In the genomic region with DNA sequence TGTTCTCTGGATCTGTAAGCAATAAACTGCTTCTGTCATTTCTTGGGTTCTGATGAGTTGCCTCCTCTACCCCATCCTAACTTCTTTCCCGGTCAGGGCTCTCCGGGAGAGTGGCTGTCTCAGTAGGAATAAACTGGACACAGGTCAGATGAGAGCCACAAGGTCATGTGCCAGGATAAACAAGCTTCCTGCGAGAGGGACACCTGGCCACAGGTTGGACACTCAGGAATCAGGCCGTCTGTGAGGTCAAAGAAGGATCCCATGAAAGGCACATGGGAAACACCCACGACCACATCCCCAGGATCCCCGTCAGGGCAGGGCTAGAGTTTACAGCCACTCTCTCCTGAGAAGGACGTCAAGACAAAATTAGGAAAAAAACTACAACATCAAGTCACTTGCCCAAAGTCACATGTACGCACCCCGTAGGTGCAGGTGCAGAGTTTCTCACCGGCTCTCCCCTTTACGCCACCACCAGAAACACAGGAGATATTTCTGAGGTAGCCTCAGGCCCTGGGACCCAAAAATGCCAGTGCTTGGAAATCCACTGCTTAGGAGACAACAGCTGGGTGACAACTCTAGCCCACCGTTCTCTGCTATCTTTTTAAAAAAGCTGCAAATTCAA, we compare ENCODE assay signal across 16 cellular contexts. TPM values are rescaled to one million over a fixed set of nuclear protein-coding genes. Genes with fewer than 3 reads are reported as not detected.
A peak's percentile ranks its signal among the peaks of the same experiment; 100 is the strongest.
DNase-seq lines count a peak whose midpoint lies in the region; ATAC-seq, FAIRE-seq and TF ChIP-seq lines count a peak whose summit lies in the region.
"Had no signal": no experiment of that assay in that cellular context is flagged by ENCODE, and none has a peak within 500 bp of the region (broad histone marks: within the 10 kb centered on the region; RNA-seq: fewer than 3 reads in every experiment).

No MANE protein-coding gene starts in this region.

- intact Hi-C loops in body of pancreas (cut with DNase I) (no loop called here), sciatic nerve (cut with DNase I) (no loop called here)
- intact Hi-C loops in activated CD8-positive, alpha-beta T cell treated with anti-CD3 and anti-CD28 coated beads for 36 hours (cut with micrococcal nuclease) = no loop called here

- H3K4me3 ChIP-seq in body of pancreas (no peak overlapping the region), liver (ENCODE audit: low read depth in 1 of 3, low read length in 3 of 3) (no peak overlapping the region)
- H3K4me3 ChIP-seq: GM12878, GM23248 had no signal

- H3K36me3 ChIP-seq in body of pancreas (replicated peaks in 1 of 2; ENCODE audit: insufficient read depth in 1 of 2, low read depth in 2 of 2) (no peaks in the 10 kb centered on the region), liver (ENCODE audit: control insufficient read depth in 4 of 4, insufficient read depth in 3 of 4, low read depth in 1 of 4, low read length in 3 of 4) (peaks cover 2 to 5% (median 4%) of the 10 kb centered on the region in 4 donors)
- H3K36me3 ChIP-seq: BE2C had no signal

- H3K4me1 ChIP-seq in body of pancreas (peaks cover 14% of the 10 kb centered on the region), liver (ENCODE audit: control insufficient read depth in 4 of 4, insufficient read depth in 4 of 4, low read length in 3 of 4) (peaks cover 4 to 23% (median 15%) of the 10 kb centered on the region in 4 donors)
- H3K4me1 ChIP-seq: BE2C had no signal

- H3K27me3 ChIP-seq in body of pancreas = no peaks in the 10 kb centered on the region
- H3K27me3 ChIP-seq in liver (ENCODE audit: control insufficient read depth in 4 of 4, insufficient read depth in 4 of 4, low read length in 3 of 4) = no peaks in the 10 kb centered on the region
- H3K27me3 ChIP-seq: BE2C had no signal

- no peak for TF ChIP-seq RAD21 in liver (IDR thresholded peaks at IDR 0.05)

- TF ChIP-seq CTCF in body of pancreas (IDR thresholded peaks at IDR 0.05) = no peak
- TF ChIP-seq CTCF in liver (IDR thresholded peaks at IDR 0.05; ENCODE audit: low read depth, low read length, missing input control) = no peak
- no peak for TF ChIP-seq CTCF in activated CD8-positive, alpha-beta T cell treated with anti-CD3 and anti-CD28 coated beads for 36 hours (IDR thresholded peaks at IDR 0.05)

- H3K27ac Mint-ChIP-seq in activated CD8-positive, alpha-beta T cell treated with anti-CD3 and anti-CD28 coated beads for 36 hours = no peak overlapping the region

- no peak overlapping the region for H3K9ac ChIP-seq in liver (ENCODE audit: low read depth in 1 of 2, low read length in 2 of 2)
- H3K9ac ChIP-seq: GM23248 had no signal

- WGBS in body of pancreas, 2 donors = 43 to 59% methylated on average over 12 of the region's 12 CpGs
- WGBS in liver = 69% methylated on average over 12 of the region's 12 CpGs

- peak overlapping the region in 3 of 4 donors; percentile 29 to 61 (median 57) for H3K27ac ChIP-seq in body of pancreas
- H3K27ac ChIP-seq in liver (ENCODE audit: low read depth in 1 of 2, low read length in 2 of 2) = no peak overlapping the region
- H3K27ac ChIP-seq: C4-2B, GM23248 had no signal

- TF ChIP-seq POLR2A in body of pancreas (IDR thresholded peaks at IDR 0.05) = no peak

- H3K27me3 Mint-ChIP-seq in activated CD8-positive, alpha-beta T cell treated with anti-CD3 and anti-CD28 coated beads for 36 hours = no peaks in the 10 kb centered on the region

- no peak for DNase-seq in HTR-8/SVneo (ENCODE audit: insufficient read length, low spot score)
- DNase-seq in body of pancreas = peak in 2 of 4 donors; percentile 53 to 75
- peak; percentile 45 for DNase-seq in sciatic nerve (ENCODE audit: low spot score)
- no peak for DNase-seq in activated T-cell treated with anti-CD3 and anti-CD28 coated beads, Interleukin-2, amount 50 U/mL, for 48 hours
- DNase-seq in activated CD8-positive, alpha-beta T cell treated with anti-CD3 and anti-CD28 coated beads for 36 hours = no peak
- DNase-seq: BE2C; CD4-positive, alpha-beta memory T cell; DMS79; GM23248; H7 had no signal

- H3K36me3 Mint-ChIP-seq in activated CD8-positive, alpha-beta T cell treated with anti-CD3 and anti-CD28 coated beads for 36 hours (ENCODE audit: low read depth) = no peaks in the 10 kb centered on the region
- H3K36me3 Mint-ChIP-seq: CD4-positive, alpha-beta memory T cell had no signal

- H3K9me3 ChIP-seq in body of pancreas (no peaks in the 10 kb centered on the region), liver (ENCODE audit: control insufficient read depth in 4 of 4, low read length in 3 of 4) (no peaks in the 10 kb centered on the region)
- H3K9me3 ChIP-seq: BE2C had no signal

- peaks cover 11% of the 10 kb centered on the region for H3K4me1 Mint-ChIP-seq in activated CD8-positive, alpha-beta T cell treated with anti-CD3 and anti-CD28 coated beads for 36 hours (ENCODE audit: low read depth)

- ATAC-seq in body of pancreas (peak; percentile 70), sciatic nerve (no peak), HG02642 (IDR thresholded peaks at IDR 0.05; ENCODE audit: poor library complexity, unreplicated experiment) (no peak)
- no peak for ATAC-seq in activated CD8-positive, alpha-beta T cell treated with anti-CD3 and anti-CD28 coated beads for 36 hours
- ATAC-seq: GM12878 had no signal

- FAIRE-seq in HTR-8/SVneo (lab: Jason Lieb, UNC) = peak; percentile 42
- FAIRE-seq: A204.1, GM12878, GM18507 had no signal

- no peaks in the 10 kb centered on the region for H3K9me3 Mint-ChIP-seq in activated CD8-positive, alpha-beta T cell treated with anti-CD3 and anti-CD28 coated beads for 36 hours
- H3K9me3 Mint-ChIP-seq: CD4-positive, alpha-beta memory T cell had no signal

- POLR2A ChIA-PET in activated CD8-positive, alpha-beta T cell treated with anti-CD3 and anti-CD28 coated beads for 36 hours (lab: Charles Lee) = interaction anchor here (1.3 to 1.5 kb wide), 2 partner anchors 16 to 74 kb away, joined by 3 read pairs; no protein-coding TSS in a partner anchor

- CTCF ChIA-PET in activated CD8-positive, alpha-beta T cell treated with anti-CD3 and anti-CD28 coated beads for 36 hours (lab: Charles Lee) = interaction anchor here (1.4 kb wide), 1 partner anchor 13 kb away, joined by 3 read pairs; no protein-coding TSS in a partner anchor

- no peak overlapping the region for H3K4me3 Mint-ChIP-seq in activated CD8-positive, alpha-beta T cell treated with anti-CD3 and anti-CD28 coated beads for 36 hours

TF ChIP-seq in liver, 16 proteins besides CTCF, POLR2A, EP300 and RAD21 (continues in another document):
- TF ChIP-seq RXRA (IDR thresholded peaks at IDR 0.05) (peak in 1 of 2 donors; percentile 58), HNF4G (IDR thresholded peaks at IDR 0.05) (no peak)
- TF ChIP-seq, protein P1, sequence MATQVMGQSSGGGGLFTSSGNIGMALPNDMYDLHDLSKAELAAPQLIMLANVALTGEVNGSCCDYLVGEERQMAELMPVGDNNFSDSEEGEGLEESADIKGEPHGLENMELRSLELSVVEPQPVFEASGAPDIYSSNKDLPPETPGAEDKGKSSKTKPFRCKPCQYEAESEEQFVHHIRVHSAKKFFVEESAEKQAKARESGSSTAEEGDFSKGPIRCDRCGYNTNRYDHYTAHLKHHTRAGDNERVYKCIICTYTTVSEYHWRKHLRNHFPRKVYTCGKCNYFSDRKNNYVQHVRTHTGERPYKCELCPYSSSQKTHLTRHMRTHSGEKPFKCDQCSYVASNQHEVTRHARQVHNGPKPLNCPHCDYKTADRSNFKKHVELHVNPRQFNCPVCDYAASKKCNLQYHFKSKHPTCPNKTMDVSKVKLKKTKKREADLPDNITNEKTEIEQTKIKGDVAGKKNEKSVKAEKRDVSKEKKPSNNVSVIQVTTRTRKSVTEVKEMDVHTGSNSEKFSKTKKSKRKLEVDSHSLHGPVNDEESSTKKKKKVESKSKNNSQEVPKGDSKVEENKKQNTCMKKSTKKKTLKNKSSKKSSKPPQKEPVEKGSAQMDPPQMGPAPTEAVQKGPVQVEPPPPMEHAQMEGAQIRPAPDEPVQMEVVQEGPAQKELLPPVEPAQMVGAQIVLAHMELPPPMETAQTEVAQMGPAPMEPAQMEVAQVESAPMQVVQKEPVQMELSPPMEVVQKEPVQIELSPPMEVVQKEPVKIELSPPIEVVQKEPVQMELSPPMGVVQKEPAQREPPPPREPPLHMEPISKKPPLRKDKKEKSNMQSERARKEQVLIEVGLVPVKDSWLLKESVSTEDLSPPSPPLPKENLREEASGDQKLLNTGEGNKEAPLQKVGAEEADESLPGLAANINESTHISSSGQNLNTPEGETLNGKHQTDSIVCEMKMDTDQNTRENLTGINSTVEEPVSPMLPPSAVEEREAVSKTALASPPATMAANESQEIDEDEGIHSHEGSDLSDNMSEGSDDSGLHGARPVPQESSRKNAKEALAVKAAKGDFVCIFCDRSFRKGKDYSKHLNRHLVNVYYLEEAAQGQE (IDR thresholded peaks at IDR 0.05) = no peak
- TF ChIP-seq, protein P2, sequence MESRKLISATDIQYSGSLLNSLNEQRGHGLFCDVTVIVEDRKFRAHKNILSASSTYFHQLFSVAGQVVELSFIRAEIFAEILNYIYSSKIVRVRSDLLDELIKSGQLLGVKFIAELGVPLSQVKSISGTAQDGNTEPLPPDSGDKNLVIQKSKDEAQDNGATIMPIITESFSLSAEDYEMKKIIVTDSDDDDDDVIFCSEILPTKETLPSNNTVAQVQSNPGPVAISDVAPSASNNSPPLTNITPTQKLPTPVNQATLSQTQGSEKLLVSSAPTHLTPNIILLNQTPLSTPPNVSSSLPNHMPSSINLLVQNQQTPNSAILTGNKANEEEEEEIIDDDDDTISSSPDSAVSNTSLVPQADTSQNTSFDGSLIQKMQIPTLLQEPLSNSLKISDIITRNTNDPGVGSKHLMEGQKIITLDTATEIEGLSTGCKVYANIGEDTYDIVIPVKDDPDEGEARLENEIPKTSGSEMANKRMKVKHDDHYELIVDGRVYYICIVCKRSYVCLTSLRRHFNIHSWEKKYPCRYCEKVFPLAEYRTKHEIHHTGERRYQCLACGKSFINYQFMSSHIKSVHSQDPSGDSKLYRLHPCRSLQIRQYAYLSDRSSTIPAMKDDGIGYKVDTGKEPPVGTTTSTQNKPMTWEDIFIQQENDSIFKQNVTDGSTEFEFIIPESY (IDR thresholded peaks at IDR 0.05) = no peak
- TF ChIP-seq, protein P3, sequence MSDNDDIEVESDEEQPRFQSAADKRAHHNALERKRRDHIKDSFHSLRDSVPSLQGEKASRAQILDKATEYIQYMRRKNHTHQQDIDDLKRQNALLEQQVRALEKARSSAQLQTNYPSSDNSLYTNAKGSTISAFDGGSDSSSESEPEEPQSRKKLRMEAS (IDR thresholded peaks at IDR 0.05) = no peak

RNA-seq across cellular contexts. Expression of a gene that starts 28.7 kb away (rescaled TPM):
- total RNA-seq in body of pancreas (10 to 100 TPM; 45.4 to 76.1 TPM), liver (100 to 1,000 TPM; 130 to 157 TPM), sciatic nerve (79.5 TPM)
- polyA plus RNA-seq in liver = 10 to 100 TPM; 68.4 to 79.6 TPM
- total RNA-seq in activated CD8-positive, alpha-beta T cell treated with anti-CD3 and anti-CD28 coated beads for 36 hours = 100 to 1,000 TPM; 461 to 481 TPM

RNA-seq across cellular contexts. Expression of a gene that starts 28.9 kb away (rescaled TPM):
- total RNA-seq in body of pancreas = 1 to 10 TPM; 4.4 to 4.9 TPM
- total RNA-seq in liver = 10 to 100 TPM in 1 of 2 donors, 1 to 10 TPM in 1; 6.8 to 33.7 TPM
- polyA plus RNA-seq in liver = 10 to 100 TPM; 49.8 to 56.1 TPM
- total RNA-seq in sciatic nerve = 17.5 TPM
- 1 to 10 TPM; 1.2 to 1.4 TPM for total RNA-seq in activated CD8-positive, alpha-beta T cell treated with anti-CD3 and anti-CD28 coated beads for 36 hours

RNA-seq across cellular contexts. Expression of a gene that starts 29.1 kb away (rescaled TPM):
- total RNA-seq in body of pancreas = 10 to 100 TPM in 1 of 2 donors, 1 to 10 TPM in 1; 4.6 to 13.2 TPM
- 10 to 100 TPM; 11.9 to 21.9 TPM for total RNA-seq in liver
- polyA plus RNA-seq in liver = 1 to 10 TPM; 8.3 to 8.5 TPM
- total RNA-seq in sciatic nerve = 20.8 TPM
- 10 to 100 TPM; 16.6 to 20.8 TPM for total RNA-seq in activated CD8-positive, alpha-beta T cell treated with anti-CD3 and anti-CD28 coated beads for 36 hours

Comparison
In these comparisons a context has a peak if more than half of its experiments do, and no peak if none do; other contexts are left out.
1. H3K27ac ChIP-seq: peak in body of pancreas (3 of 4); none in liver (0 of 2).